9 cellular contexts compared by ENCODE assay signal in the genomic region with DNA sequence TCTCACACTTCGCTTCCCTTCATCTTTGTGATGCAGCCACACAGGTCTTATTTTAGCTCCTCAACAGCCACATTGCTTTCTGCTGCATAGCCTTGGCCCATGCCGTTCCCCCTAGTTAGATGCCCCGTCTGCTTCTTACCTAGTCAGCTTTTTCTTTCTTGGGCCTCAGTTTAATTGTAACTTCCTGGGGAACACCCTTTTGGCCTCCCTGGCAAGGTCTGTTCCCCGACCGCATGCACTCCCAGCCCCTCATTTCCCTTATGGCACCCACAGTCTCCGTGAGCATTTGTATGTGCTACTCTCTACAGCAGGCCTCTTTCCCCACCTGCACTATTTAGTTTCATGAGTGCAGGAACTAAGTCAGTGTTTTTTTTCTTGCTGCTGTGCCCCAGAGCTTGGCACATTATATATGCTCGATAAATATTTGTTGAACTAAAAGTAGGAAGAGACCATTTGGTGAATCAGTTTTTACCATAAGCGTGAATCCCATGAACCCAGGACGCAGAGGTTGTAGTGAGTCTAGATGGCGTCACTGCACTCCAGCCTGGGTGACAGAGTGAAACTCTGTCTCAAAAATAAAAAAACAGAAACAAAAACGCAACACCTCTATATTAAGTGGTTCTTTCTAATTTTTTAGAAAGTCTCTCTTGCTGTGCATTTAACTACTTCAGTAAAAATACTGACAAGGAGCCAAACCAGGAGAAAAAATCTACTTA. TPM values are rescaled to one million over a fixed set of nuclear protein-coding genes. Genes with fewer than 3 reads are reported as not detected.
DNase-seq lines count a peak whose midpoint lies in the region; ATAC-seq and TF ChIP-seq lines count a peak whose summit lies in the region.
"Had no signal": no experiment of that assay in that cellular context is flagged by ENCODE, and none has a peak within 500 bp of the region (broad histone marks: within the 10 kb centered on the region; RNA-seq: fewer than 3 reads in every experiment).

No MANE protein-coding gene starts in this region.

- H3K4me3 ChIP-seq in CD4-positive, CD25-positive, alpha-beta regulatory T cell (ENCODE audit: low read depth, low read length) = peak overlapping the region; percentile 67

- H3K36me3 Mint-ChIP-seq in CD4-positive, CD25-positive, alpha-beta regulatory T cell = peaks cover 10% of the 10 kb centered on the region
- H3K36me3 Mint-ChIP-seq in glutamatergic neuron (ENCODE audit: unreplicated experiment) = no peaks in the 10 kb centered on the region

- H3K27me3 ChIP-seq in CD4-positive, CD25-positive, alpha-beta regulatory T cell (ENCODE audit: control insufficient read depth, insufficient read depth, low read length) = no peaks in the 10 kb centered on the region

- H3K9me3 ChIP-seq in CD4-positive, CD25-positive, alpha-beta regulatory T cell (ENCODE audit: control insufficient read depth in 2 of 2, low read length in 2 of 2) = no peaks in the 10 kb centered on the region

- peak overlapping the region; percentile 75 for H3K27ac ChIP-seq in CD4-positive, CD25-positive, alpha-beta regulatory T cell (ENCODE audit: insufficient read depth, low read length, poor library complexity, severe bottlenecking)

- no peaks in the 10 kb centered on the region for H3K9me3 Mint-ChIP-seq in CD4-positive, CD25-positive, alpha-beta regulatory T cell
- H3K9me3 Mint-ChIP-seq in glutamatergic neuron (ENCODE audit: unreplicated experiment) = no peaks in the 10 kb centered on the region

- H3K27ac Mint-ChIP-seq in CD4-positive, CD25-positive, alpha-beta regulatory T cell = peak overlapping the region; percentile 84 to 95 (median 90)
- H3K27ac Mint-ChIP-seq in glutamatergic neuron (ENCODE audit: unreplicated experiment) = peak overlapping the region; percentile 35

- peaks cover 68% of the 10 kb centered on the region for H3K4me1 ChIP-seq in CD4-positive, CD25-positive, alpha-beta regulatory T cell (ENCODE audit: control insufficient read depth, insufficient read depth, low read length, poor library complexity, severe bottlenecking)

- peak; percentile 39 to 40 for ATAC-seq in CD4-positive, CD25-positive, alpha-beta regulatory T cell (ENCODE audit: low read depth in 2 of 2)
- peak; percentile 61 for ATAC-seq in GM19395 (IDR thresholded peaks at IDR 0.05; ENCODE audit: unreplicated experiment)

- peak overlapping the region; percentile 41 to 81 (median 67) for H3K4me3 Mint-ChIP-seq in CD4-positive, CD25-positive, alpha-beta regulatory T cell
- H3K4me3 Mint-ChIP-seq in glutamatergic neuron (ENCODE audit: unreplicated experiment) = no peak overlapping the region

- H3K4me1 Mint-ChIP-seq in CD4-positive, CD25-positive, alpha-beta regulatory T cell = peaks cover 50 to 94% (median 69%) of the 10 kb centered on the region in 4 donors
- H3K4me1 Mint-ChIP-seq in glutamatergic neuron (ENCODE audit: low read depth, unreplicated experiment) = peaks cover 24% of the 10 kb centered on the region

- H3K36me3 ChIP-seq in CD4-positive, CD25-positive, alpha-beta regulatory T cell (ENCODE audit: control insufficient read depth, insufficient read depth, low read length) = peaks cover 11% of the 10 kb centered on the region

- DNase-seq in CD4-positive, CD25-positive, alpha-beta regulatory T cell = peak in 2 of 3 donors; percentile 17 to 51
- peak; percentile 23 for DNase-seq in T-helper 9 cell
- no peak for DNase-seq in glutamatergic neuron
- no peak for DNase-seq in NCI-H446 (lab: John Stamatoyannopoulos, UW)
- no peak for DNase-seq in UCSD-AML1 (lab: John Stamatoyannopoulos, UW; ENCODE audit: unreplicated experiment)
- no peak for DNase-seq in DMS79 treated with DMSO at 0.1 percent for 48 hours (lab: John Stamatoyannopoulos, UW)
- DNase-seq in NCI-H524 treated with DMSO at 0.1 percent for 48 hours (lab: John Stamatoyannopoulos, UW) = no peak
- DNase-seq: NK-92 treated with Interleukin-12 subunit alpha and Interleukin-12 subunit beta, amount 100 ng/mL, for 24 hours had no signal

- no peaks in the 10 kb centered on the region for H3K27me3 Mint-ChIP-seq in CD4-positive, CD25-positive, alpha-beta regulatory T cell
- H3K27me3 Mint-ChIP-seq in glutamatergic neuron (ENCODE audit: unreplicated experiment) = peaks cover 2% of the 10 kb centered on the region

- no peak for TF ChIP-seq CTCF in glutamatergic neuron (IDR thresholded peaks at IDR 0.05; ENCODE audit: partially characterized antibody, unreplicated experiment)

RNA-seq across cellular contexts. Expression of a gene that starts 38.5 kb away (rescaled TPM):
- 144 TPM for total RNA-seq in CD4-positive, CD25-positive, alpha-beta regulatory T cell
- polyA plus RNA-seq in CD4-positive, CD25-positive, alpha-beta regulatory T cell = 10 to 100 TPM; 50.6 to 79.7 (median 65.1) TPM
- total RNA-seq in glutamatergic neuron (ENCODE audit: unreplicated experiment) = 62.0 TPM

Comparison
In these comparisons a context has a peak if more than half of its experiments do, and no peak if none do; other contexts are left out.
1. DNase-seq: peak in CD4-positive, CD25-positive, alpha-beta regulatory T cell (2 of 3) and T-helper 9 cell (single experiment); none in glutamatergic neuron (single experiment), NCI-H446 (0 of 2), UCSD-AML1 (single experiment), DMS79 treated with DMSO at 0.1 percent for 48 hours (single experiment) and NCI-H524 treated with DMSO at 0.1 percent for 48 hours (single experiment).